Comparison of ENCODE assay signal across 1 cellular context in the genomic region with DNA sequence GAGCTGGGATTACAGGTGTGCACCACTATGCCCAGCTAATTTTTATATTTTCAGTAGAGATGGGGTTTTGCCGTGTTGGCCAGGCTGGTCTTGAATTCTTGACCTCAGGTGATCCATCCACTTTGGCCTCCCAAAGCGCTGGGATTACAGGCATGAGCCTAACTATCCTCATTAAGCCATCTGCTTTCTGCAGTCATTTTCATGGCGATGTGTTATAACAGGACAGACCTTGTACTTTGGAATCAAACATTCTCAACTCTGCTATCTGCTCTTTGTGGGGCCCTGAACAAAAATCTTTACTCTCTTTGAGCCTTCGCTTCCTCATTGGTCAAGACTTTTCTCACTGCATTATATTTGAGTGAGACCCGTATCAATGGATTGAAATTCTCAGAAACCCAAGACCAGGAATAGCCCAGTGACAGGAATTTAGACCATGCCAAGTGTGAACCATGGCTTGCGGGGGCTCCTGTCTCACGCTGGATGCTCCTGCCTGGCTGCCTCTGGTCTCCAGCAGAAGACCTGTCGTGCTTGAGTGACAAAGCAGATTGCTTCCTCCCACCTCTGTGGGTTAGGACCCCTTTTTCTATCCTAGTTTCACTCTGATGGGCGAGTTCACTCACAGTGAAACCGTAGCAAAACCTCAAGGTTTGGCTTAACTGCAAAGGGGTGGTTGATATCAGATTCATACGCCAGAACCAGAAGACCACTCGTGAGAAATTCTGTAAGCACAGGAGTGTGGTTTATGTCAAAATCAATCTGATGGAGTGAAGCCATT.
A peak's percentile ranks its signal among the peaks of the same experiment; 100 is the strongest.
TF ChIP-seq lines count a peak whose summit lies in the region.

No MANE protein-coding gene starts in this region.

TF ChIP-seq in HepG2, 621 proteins besides CTCF, POLR2A, EP300 and RAD21 (continued from another document and continues in another):
- TF ChIP-seq, protein P1, sequence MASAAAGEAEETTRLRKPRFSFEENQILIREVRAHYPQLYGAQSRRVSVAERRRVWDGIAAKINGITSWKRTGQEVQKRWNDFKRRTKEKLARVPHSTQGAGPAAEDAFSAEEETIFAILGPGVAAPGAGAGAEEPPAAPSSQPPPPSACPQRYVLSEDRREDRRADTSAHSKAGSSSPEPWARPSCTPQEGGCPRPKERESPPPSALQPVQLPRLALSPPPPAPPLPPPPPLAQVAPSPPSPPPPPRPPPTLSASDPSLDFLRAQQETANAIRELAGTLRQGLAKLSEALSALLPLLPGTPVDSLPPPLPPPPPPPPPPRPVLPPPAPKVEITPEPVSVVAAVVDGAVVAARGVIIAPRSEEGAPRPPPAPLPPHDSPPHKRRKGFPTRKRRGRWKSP (CRISPR knock-in tag; IDR thresholded peaks at IDR 0.05): no peak
- TF ChIP-seq, protein P2, sequence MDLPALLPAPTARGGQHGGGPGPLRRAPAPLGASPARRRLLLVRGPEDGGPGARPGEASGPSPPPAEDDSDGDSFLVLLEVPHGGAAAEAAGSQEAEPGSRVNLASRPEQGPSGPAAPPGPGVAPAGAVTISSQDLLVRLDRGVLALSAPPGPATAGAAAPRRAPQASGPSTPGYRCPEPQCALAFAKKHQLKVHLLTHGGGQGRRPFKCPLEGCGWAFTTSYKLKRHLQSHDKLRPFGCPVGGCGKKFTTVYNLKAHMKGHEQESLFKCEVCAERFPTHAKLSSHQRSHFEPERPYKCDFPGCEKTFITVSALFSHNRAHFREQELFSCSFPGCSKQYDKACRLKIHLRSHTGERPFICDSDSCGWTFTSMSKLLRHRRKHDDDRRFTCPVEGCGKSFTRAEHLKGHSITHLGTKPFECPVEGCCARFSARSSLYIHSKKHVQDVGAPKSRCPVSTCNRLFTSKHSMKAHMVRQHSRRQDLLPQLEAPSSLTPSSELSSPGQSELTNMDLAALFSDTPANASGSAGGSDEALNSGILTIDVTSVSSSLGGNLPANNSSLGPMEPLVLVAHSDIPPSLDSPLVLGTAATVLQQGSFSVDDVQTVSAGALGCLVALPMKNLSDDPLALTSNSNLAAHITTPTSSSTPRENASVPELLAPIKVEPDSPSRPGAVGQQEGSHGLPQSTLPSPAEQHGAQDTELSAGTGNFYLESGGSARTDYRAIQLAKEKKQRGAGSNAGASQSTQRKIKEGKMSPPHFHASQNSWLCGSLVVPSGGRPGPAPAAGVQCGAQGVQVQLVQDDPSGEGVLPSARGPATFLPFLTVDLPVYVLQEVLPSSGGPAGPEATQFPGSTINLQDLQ (CRISPR knock-in tag; IDR thresholded peaks at IDR 0.05): no peak
- TF ChIP-seq, protein P3, sequence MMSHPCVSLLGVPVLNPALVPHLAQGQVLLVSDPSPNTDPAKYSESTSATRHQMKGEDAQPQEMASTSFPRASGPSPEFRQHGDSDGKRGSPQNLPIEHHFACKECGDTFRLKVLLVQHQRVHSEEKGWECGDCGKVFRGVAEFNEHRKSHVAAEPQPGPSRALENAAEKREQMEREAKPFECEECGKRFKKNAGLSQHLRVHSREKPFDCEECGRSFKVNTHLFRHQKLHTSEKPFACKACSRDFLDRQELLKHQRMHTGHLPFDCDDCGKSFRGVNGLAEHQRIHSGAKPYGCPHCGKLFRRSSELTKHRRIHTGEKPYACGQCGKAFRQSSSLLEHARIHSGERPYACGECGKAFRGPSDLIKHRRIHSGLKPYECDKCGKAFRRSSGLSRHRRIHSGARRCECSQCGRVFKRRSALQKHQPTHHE (CRISPR knock-in tag; IDR thresholded peaks at IDR 0.05; ENCODE audit: borderline replicate concordance): no peak
- no peak for TF ChIP-seq CREM (IDR thresholded peaks at IDR 0.05)
- TF ChIP-seq CREM (CRISPR knock-in tag; IDR thresholded peaks at IDR 0.05): no peak
- no peak for TF ChIP-seq ZNF326 (CRISPR knock-in tag; IDR thresholded peaks at IDR 0.05; ENCODE audit: borderline replicate concordance)
- TF ChIP-seq, protein P4, sequence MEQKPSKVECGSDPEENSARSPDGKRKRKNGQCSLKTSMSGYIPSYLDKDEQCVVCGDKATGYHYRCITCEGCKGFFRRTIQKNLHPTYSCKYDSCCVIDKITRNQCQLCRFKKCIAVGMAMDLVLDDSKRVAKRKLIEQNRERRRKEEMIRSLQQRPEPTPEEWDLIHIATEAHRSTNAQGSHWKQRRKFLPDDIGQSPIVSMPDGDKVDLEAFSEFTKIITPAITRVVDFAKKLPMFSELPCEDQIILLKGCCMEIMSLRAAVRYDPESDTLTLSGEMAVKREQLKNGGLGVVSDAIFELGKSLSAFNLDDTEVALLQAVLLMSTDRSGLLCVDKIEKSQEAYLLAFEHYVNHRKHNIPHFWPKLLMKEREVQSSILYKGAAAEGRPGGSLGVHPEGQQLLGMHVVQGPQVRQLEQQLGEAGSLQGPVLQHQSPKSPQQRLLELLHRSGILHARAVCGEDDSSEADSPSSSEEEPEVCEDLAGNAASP (CRISPR knock-in tag; IDR thresholded peaks at IDR 0.05; ENCODE audit: borderline replicate concordance): peak; percentile 90
- TF ChIP-seq ZNF337 (CRISPR knock-in tag; IDR thresholded peaks at IDR 0.05; ENCODE audit: borderline replicate concordance, low read depth): no peak
- no peak for TF ChIP-seq ZBTB8A (CRISPR knock-in tag; IDR thresholded peaks at IDR 0.05; ENCODE audit: borderline replicate concordance, low read depth)
- no peak for TF ChIP-seq ZNF589 (CRISPR knock-in tag; conservative IDR thresholded peaks at IDR 0.05)
- no peak for TF ChIP-seq CENPX (CRISPR knock-in tag; IDR thresholded peaks at IDR 0.05)
- TF ChIP-seq TBL1XR1 (IDR thresholded peaks at IDR 0.05; ENCODE audit: borderline replicate concordance, low read length, partially characterized antibody): no peak
- TF ChIP-seq, protein P5, sequence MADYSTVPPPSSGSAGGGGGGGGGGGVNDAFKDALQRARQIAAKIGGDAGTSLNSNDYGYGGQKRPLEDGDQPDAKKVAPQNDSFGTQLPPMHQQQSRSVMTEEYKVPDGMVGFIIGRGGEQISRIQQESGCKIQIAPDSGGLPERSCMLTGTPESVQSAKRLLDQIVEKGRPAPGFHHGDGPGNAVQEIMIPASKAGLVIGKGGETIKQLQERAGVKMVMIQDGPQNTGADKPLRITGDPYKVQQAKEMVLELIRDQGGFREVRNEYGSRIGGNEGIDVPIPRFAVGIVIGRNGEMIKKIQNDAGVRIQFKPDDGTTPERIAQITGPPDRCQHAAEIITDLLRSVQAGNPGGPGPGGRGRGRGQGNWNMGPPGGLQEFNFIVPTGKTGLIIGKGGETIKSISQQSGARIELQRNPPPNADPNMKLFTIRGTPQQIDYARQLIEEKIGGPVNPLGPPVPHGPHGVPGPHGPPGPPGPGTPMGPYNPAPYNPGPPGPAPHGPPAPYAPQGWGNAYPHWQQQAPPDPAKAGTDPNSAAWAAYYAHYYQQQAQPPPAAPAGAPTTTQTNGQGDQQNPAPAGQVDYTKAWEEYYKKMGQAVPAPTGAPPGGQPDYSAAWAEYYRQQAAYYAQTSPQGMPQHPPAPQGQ (CRISPR knock-in tag; IDR thresholded peaks at IDR 0.05; ENCODE audit: borderline replicate concordance): no peak
- TF ChIP-seq BHLHE40 (IDR thresholded peaks at IDR 0.05; ENCODE audit: low read length): no peak
- TF ChIP-seq, protein P6, sequence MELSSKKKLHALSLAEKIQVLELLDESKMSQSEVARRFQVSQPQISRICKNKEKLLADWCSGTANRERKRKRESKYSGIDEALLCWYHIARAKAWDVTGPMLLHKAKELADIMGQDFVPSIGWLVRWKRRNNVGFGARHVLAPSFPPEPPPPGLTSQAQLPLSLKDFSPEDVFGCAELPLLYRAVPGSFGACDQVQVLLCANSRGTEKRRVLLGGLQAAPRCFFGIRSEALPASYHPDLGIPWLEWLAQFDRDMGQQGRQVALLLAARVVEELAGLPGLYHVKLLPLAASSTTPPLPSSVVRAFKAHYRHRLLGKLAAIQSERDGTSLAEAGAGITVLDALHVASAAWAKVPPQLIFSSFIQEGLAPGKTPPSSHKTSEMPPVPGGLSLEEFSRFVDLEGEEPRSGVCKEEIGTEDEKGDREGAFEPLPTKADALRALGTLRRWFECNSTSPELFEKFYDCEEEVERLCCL (CRISPR knock-in tag; IDR thresholded peaks at IDR 0.05; ENCODE audit: borderline replicate concordance): no peak
- no peak for TF ChIP-seq ZNF33B (CRISPR knock-in tag; IDR thresholded peaks at IDR 0.05)
- TF ChIP-seq ZNF496 (CRISPR knock-in tag; IDR thresholded peaks at IDR 0.05; ENCODE audit: insufficient replicate concordance): no peak
- no peak for TF ChIP-seq ZNF7 (CRISPR knock-in tag; IDR thresholded peaks at IDR 0.05)
- no peak for TF ChIP-seq ZNF124 (CRISPR knock-in tag; IDR thresholded peaks at IDR 0.05)
- TF ChIP-seq RXRB (CRISPR knock-in tag; IDR thresholded peaks at IDR 0.05; ENCODE audit: borderline replicate concordance): peak; percentile 83; the same call in 1 of the 2 replicates
- peak; percentile 70 for TF ChIP-seq SALL1 (CRISPR knock-in tag; IDR thresholded peaks at IDR 0.05)
- TF ChIP-seq, protein P7, sequence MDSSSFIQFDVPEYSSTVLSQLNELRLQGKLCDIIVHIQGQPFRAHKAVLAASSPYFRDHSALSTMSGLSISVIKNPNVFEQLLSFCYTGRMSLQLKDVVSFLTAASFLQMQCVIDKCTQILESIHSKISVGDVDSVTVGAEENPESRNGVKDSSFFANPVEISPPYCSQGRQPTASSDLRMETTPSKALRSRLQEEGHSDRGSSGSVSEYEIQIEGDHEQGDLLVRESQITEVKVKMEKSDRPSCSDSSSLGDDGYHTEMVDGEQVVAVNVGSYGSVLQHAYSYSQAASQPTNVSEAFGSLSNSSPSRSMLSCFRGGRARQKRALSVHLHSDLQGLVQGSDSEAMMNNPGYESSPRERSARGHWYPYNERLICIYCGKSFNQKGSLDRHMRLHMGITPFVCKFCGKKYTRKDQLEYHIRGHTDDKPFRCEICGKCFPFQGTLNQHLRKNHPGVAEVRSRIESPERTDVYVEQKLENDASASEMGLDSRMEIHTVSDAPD (CRISPR knock-in tag; IDR thresholded peaks at IDR 0.05): no peak
- no peak for TF ChIP-seq MBNL3 (CRISPR knock-in tag; conservative IDR thresholded peaks at IDR 0.05)
- TF ChIP-seq, protein P8, sequence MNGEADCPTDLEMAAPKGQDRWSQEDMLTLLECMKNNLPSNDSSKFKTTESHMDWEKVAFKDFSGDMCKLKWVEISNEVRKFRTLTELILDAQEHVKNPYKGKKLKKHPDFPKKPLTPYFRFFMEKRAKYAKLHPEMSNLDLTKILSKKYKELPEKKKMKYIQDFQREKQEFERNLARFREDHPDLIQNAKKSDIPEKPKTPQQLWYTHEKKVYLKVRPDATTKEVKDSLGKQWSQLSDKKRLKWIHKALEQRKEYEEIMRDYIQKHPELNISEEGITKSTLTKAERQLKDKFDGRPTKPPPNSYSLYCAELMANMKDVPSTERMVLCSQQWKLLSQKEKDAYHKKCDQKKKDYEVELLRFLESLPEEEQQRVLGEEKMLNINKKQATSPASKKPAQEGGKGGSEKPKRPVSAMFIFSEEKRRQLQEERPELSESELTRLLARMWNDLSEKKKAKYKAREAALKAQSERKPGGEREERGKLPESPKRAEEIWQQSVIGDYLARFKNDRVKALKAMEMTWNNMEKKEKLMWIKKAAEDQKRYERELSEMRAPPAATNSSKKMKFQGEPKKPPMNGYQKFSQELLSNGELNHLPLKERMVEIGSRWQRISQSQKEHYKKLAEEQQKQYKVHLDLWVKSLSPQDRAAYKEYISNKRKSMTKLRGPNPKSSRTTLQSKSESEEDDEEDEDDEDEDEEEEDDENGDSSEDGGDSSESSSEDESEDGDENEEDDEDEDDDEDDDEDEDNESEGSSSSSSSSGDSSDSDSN (CRISPR knock-in tag; IDR thresholded peaks at IDR 0.05): 0 out of 2 replicates have a peak, but pooled peaks have one; percentile 10
- TF ChIP-seq HOXA7 (CRISPR knock-in tag; IDR thresholded peaks at IDR 0.05): no peak
- TF ChIP-seq CHD4 (IDR thresholded peaks at IDR 0.05; ENCODE audit: borderline replicate concordance, low read length): no peak
- TF ChIP-seq ZNF607 (CRISPR knock-in tag; IDR thresholded peaks at IDR 0.05; ENCODE audit: borderline replicate concordance): no peak
- no peak for TF ChIP-seq SMARCE1 (IDR thresholded peaks at IDR 0.05; ENCODE audit: borderline replicate concordance)
- TF ChIP-seq ZNF484 (CRISPR knock-in tag; IDR thresholded peaks at IDR 0.05; ENCODE audit: borderline replicate concordance, low read depth): no peak
- TF ChIP-seq ZNF432 (CRISPR knock-in tag; IDR thresholded peaks at IDR 0.05; ENCODE audit: borderline replicate concordance): no peak
- no peak for TF ChIP-seq ZNF713 (CRISPR knock-in tag; IDR thresholded peaks at IDR 0.05)
- TF ChIP-seq, protein P9, sequence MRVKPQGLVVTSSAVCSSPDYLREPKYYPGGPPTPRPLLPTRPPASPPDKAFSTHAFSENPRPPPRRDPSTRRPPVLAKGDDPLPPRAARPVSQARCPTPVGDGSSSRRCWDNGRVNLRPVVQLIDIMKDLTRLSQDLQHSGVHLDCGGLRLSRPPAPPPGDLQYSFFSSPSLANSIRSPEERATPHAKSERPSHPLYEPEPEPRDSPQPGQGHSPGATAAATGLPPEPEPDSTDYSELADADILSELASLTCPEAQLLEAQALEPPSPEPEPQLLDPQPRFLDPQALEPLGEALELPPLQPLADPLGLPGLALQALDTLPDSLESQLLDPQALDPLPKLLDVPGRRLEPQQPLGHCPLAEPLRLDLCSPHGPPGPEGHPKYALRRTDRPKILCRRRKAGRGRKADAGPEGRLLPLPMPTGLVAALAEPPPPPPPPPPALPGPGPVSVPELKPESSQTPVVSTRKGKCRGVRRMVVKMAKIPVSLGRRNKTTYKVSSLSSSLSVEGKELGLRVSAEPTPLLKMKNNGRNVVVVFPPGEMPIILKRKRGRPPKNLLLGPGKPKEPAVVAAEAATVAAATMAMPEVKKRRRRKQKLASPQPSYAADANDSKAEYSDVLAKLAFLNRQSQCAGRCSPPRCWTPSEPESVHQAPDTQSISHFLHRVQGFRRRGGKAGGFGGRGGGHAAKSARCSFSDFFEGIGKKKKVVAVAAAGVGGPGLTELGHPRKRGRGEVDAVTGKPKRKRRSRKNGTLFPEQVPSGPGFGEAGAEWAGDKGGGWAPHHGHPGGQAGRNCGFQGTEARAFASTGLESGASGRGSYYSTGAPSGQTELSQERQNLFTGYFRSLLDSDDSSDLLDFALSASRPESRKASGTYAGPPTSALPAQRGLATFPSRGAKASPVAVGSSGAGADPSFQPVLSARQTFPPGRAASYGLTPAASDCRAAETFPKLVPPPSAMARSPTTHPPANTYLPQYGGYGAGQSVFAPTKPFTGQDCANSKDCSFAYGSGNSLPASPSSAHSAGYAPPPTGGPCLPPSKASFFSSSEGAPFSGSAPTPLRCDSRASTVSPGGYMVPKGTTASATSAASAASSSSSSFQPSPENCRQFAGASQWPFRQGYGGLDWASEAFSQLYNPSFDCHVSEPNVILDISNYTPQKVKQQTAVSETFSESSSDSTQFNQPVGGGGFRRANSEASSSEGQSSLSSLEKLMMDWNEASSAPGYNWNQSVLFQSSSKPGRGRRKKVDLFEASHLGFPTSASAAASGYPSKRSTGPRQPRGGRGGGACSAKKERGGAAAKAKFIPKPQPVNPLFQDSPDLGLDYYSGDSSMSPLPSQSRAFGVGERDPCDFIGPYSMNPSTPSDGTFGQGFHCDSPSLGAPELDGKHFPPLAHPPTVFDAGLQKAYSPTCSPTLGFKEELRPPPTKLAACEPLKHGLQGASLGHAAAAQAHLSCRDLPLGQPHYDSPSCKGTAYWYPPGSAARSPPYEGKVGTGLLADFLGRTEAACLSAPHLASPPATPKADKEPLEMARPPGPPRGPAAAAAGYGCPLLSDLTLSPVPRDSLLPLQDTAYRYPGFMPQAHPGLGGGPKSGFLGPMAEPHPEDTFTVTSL (CRISPR knock-in tag; IDR thresholded peaks at IDR 0.05; ENCODE audit: borderline replicate concordance): peak; percentile 90
